ENCODE assay signal across 14 cellular contexts in the genomic region with DNA sequence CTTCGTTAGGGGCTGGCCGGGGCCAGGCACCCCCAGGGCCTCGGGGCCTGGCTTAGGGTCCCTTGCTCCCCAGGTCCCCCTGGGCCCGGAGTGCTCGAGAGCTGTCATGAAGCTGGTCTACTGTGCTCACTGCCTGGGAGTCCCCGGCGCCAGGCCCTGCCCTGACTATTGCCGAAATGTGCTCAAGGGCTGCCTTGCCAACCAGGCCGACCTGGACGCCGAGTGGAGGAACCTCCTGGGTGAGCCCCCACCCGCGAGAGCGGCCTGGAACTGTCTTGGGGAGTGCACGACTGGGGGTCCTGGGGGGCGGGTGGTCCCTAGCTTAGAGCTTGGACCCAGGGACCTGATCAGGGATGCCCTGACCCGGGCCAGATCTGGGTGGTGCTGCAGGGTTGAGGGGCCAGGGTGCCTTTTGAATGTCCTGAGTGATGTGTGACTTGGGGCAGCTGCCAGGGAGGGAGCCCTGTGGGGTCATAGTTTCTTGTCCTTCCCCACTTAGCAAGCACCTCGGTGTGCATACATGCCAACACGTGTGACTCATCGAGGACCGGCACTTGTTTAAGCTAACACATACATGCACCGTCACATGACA. TPM values are rescaled to one million over a fixed set of nuclear protein-coding genes. Genes with fewer than 3 reads are reported as not detected.
DNase-seq lines count a peak whose midpoint lies in the region; ATAC-seq and TF ChIP-seq lines count a peak whose summit lies in the region.
"Had no signal": no experiment of that assay in that cellular context is flagged by ENCODE, and none has a peak within 500 bp of the region (broad histone marks: within the 10 kb centered on the region; RNA-seq: fewer than 3 reads in every experiment).

No MANE protein-coding gene starts in this region.

- no peaks in the 10 kb centered on the region for H3K36me3 Mint-ChIP-seq in activated CD4-positive, alpha-beta memory T cell treated with anti-CD3 and anti-CD28 coated beads for 36 hours
- no peaks in the 10 kb centered on the region for H3K36me3 Mint-ChIP-seq in activated CD4-positive, alpha-beta memory T cell treated with anti-CD3 and anti-CD28 coated beads, Interleukin-2, amount 10 ng/mL, durations not matched to agents 7 days and 5 days (ENCODE audit: low read depth)
- H3K36me3 Mint-ChIP-seq in mesothelial cell of epicardium (peaks cover 7% of the 10 kb centered on the region), endothelial cell (ENCODE audit: low read depth, unreplicated experiment) (no peaks in the 10 kb centered on the region)
- H3K36me3 Mint-ChIP-seq: memory B cell had no signal

- H3K27me3 ChIP-seq in dorsolateral prefrontal cortex (no peaks in the 10 kb centered on the region), tibial artery (no peaks in the 10 kb centered on the region)
- H3K27me3 ChIP-seq: hepatocyte had no signal

- no peak overlapping the region for H3K4me3 Mint-ChIP-seq in activated CD4-positive, alpha-beta memory T cell treated with anti-CD3 and anti-CD28 coated beads for 36 hours
- no peak overlapping the region for H3K4me3 Mint-ChIP-seq in activated CD4-positive, alpha-beta memory T cell treated with anti-CD3 and anti-CD28 coated beads, Interleukin-2, amount 10 ng/mL, durations not matched to agents 7 days and 5 days
- no peak overlapping the region for H3K4me3 Mint-ChIP-seq in mesothelial cell of epicardium
- H3K4me3 Mint-ChIP-seq in endothelial cell (ENCODE audit: unreplicated experiment): no peak overlapping the region
- H3K4me3 Mint-ChIP-seq: brain, memory B cell had no signal

- no peak overlapping the region for H3K4me3 ChIP-seq in dorsolateral prefrontal cortex
- H3K4me3 ChIP-seq in tibial artery: no peak overlapping the region
- H3K4me3 ChIP-seq: hepatocyte had no signal

- CTCF ChIA-PET in activated CD4-positive, alpha-beta memory T cell treated with anti-CD3 and anti-CD28 coated beads for 36 hours (lab: Charles Lee): no interaction called here
- CTCF ChIA-PET in activated CD4-positive, alpha-beta memory T cell treated with anti-CD3 and anti-CD28 coated beads, Interleukin-2, amount 10 ng/mL, durations not matched to agents 7 days and 5 days (lab: Charles Lee): no interaction called here

- DNase-seq in activated CD4-positive, alpha-beta memory T cell treated with anti-CD3 and anti-CD28 coated beads for 36 hours: peak; percentile 5
- no peak for DNase-seq in activated CD4-positive, alpha-beta memory T cell treated with anti-CD3 and anti-CD28 coated beads, Interleukin-2, amount 10 ng/mL, durations not matched to agents 7 days and 5 days
- peak in 6 of 10 donors; percentile 10 to 38 (median 21) for DNase-seq in dorsolateral prefrontal cortex
- DNase-seq in mesothelial cell of epicardium (ENCODE audit: low spot score in 2 of 2, unreplicated experiment in 2 of 2): peak; percentile 11 to 34
- peak; percentile 14 to 67 for DNase-seq in tibial artery
- no peak for DNase-seq in A172 (ENCODE audit: low spot score)
- no peak for DNase-seq in endothelial cell (ENCODE audit: low spot score)
- DNase-seq: NCI-H1417, NCI-H69, SIG-M5 had no signal

- no peaks in the 10 kb centered on the region for H3K9me3 Mint-ChIP-seq in activated CD4-positive, alpha-beta memory T cell treated with anti-CD3 and anti-CD28 coated beads for 36 hours
- no peaks in the 10 kb centered on the region for H3K9me3 Mint-ChIP-seq in activated CD4-positive, alpha-beta memory T cell treated with anti-CD3 and anti-CD28 coated beads, Interleukin-2, amount 10 ng/mL, durations not matched to agents 7 days and 5 days
- H3K9me3 Mint-ChIP-seq in mesothelial cell of epicardium (no peaks in the 10 kb centered on the region), endothelial cell (ENCODE audit: unreplicated experiment) (no peaks in the 10 kb centered on the region)
- H3K9me3 Mint-ChIP-seq: brain, memory B cell had no signal

- no peaks in the 10 kb centered on the region for H3K27me3 Mint-ChIP-seq in activated CD4-positive, alpha-beta memory T cell treated with anti-CD3 and anti-CD28 coated beads for 36 hours
- no peaks in the 10 kb centered on the region for H3K27me3 Mint-ChIP-seq in activated CD4-positive, alpha-beta memory T cell treated with anti-CD3 and anti-CD28 coated beads, Interleukin-2, amount 10 ng/mL, durations not matched to agents 7 days and 5 days
- H3K27me3 Mint-ChIP-seq in mesothelial cell of epicardium (ENCODE audit: low read depth) (no peaks in the 10 kb centered on the region), endothelial cell (ENCODE audit: unreplicated experiment) (peaks cover 7% of the 10 kb centered on the region)
- H3K27me3 Mint-ChIP-seq: brain had no signal

- H3K9me3 ChIP-seq in tibial artery: no peaks in the 10 kb centered on the region

- peak overlapping the region in 2 of 59 donors; percentile 26 to 28 for H3K27ac ChIP-seq in dorsolateral prefrontal cortex
- H3K27ac ChIP-seq in tibial artery: no peak overlapping the region
- H3K27ac ChIP-seq: hepatocyte had no signal

- TF ChIP-seq CTCF in dorsolateral prefrontal cortex (IDR thresholded peaks at IDR 0.05 in 54 of 56, conservative IDR thresholded peaks at IDR 0.05 in 2 of 56; ENCODE audit: low read depth in 1 of 56, partially characterized antibody in 56 of 56): no peak
- no peak for TF ChIP-seq CTCF in mesothelial cell of epicardium (IDR thresholded peaks at IDR 0.05; ENCODE audit: unreplicated experiment)
- no peak for TF ChIP-seq CTCF in tibial artery (IDR thresholded peaks at IDR 0.05)
- TF ChIP-seq CTCF in endothelial cell (IDR thresholded peaks at IDR 0.05; ENCODE audit: unreplicated experiment): no peak

- no peaks in the 10 kb centered on the region for H3K4me1 ChIP-seq in tibial artery

- ATAC-seq in GM18870 (IDR thresholded peaks at IDR 0.05; ENCODE audit: unreplicated experiment): no peak

- intact Hi-C loops in activated CD4-positive, alpha-beta memory T cell treated with anti-CD3 and anti-CD28 coated beads for 36 hours (cut with micrococcal nuclease): no loop called here
- intact Hi-C loops in dorsolateral prefrontal cortex (cut with DNase I): no loop called here
- intact Hi-C loops in tibial artery (cut with DNase I; ENCODE audit: low total_unique reads): no loop called here

- POLR2A ChIA-PET in activated CD4-positive, alpha-beta memory T cell treated with anti-CD3 and anti-CD28 coated beads for 36 hours (lab: Charles Lee): no interaction called here
- POLR2A ChIA-PET in activated CD4-positive, alpha-beta memory T cell treated with anti-CD3 and anti-CD28 coated beads, Interleukin-2, amount 10 ng/mL, durations not matched to agents 7 days and 5 days (lab: Charles Lee): no interaction called here

- peaks cover 6 to 83% (median 46%) of the 10 kb centered on the region in 3 donors for H3K36me3 ChIP-seq in tibial artery

- H3K27ac Mint-ChIP-seq in activated CD4-positive, alpha-beta memory T cell treated with anti-CD3 and anti-CD28 coated beads for 36 hours: no peak overlapping the region
- no peak overlapping the region for H3K27ac Mint-ChIP-seq in activated CD4-positive, alpha-beta memory T cell treated with anti-CD3 and anti-CD28 coated beads, Interleukin-2, amount 10 ng/mL, durations not matched to agents 7 days and 5 days
- H3K27ac Mint-ChIP-seq in mesothelial cell of epicardium (no peak overlapping the region), endothelial cell (ENCODE audit: unreplicated experiment) (no peak overlapping the region)
- H3K27ac Mint-ChIP-seq: memory B cell had no signal

- no peaks in the 10 kb centered on the region for H3K4me1 Mint-ChIP-seq in activated CD4-positive, alpha-beta memory T cell treated with anti-CD3 and anti-CD28 coated beads for 36 hours (ENCODE audit: low read depth)
- no peaks in the 10 kb centered on the region for H3K4me1 Mint-ChIP-seq in activated CD4-positive, alpha-beta memory T cell treated with anti-CD3 and anti-CD28 coated beads, Interleukin-2, amount 10 ng/mL, durations not matched to agents 7 days and 5 days
- H3K4me1 Mint-ChIP-seq in mesothelial cell of epicardium (peaks cover 4% of the 10 kb centered on the region), endothelial cell (ENCODE audit: unreplicated experiment) (no peaks in the 10 kb centered on the region)
- H3K4me1 Mint-ChIP-seq: memory B cell had no signal

RNA-seq across cellular contexts. Expression of a gene that starts 27.9 kb away (rescaled TPM):
- 1 to 10 TPM; 4.7 to 4.9 TPM for total RNA-seq in activated CD4-positive, alpha-beta memory T cell treated with anti-CD3 and anti-CD28 coated beads for 36 hours
- total RNA-seq in activated CD4-positive, alpha-beta memory T cell treated with anti-CD3 and anti-CD28 coated beads, Interleukin-2, amount 10 ng/mL, durations not matched to agents 7 days and 5 days: 1 to 10 TPM; 5.8 to 7.9 TPM
- 100 to 1,000 TPM in 94 of 120 experiments, 10 to 100 TPM in 26; 67.1 to 206 (median 116) TPM for total RNA-seq in dorsolateral prefrontal cortex
- total RNA-seq in mesothelial cell of epicardium: 86.1 to 89.7 TPM (median 88.0 TPM) in 3 replicates
- 182 and 198 TPM in 2 replicates for total RNA-seq in A172 (2014; rRNA removed; shearing (Covaris generic))
- total RNA-seq in endothelial cell (ENCODE audit: unreplicated experiment): 4.5 TPM

Comparison
In these comparisons a context has a peak if more than half of its experiments do, and no peak if none do; other contexts are left out.
1. DNase-seq: peak in activated CD4-positive, alpha-beta memory T cell treated with anti-CD3 and anti-CD28 coated beads for 36 hours (single experiment), dorsolateral prefrontal cortex (6 of 10), mesothelial cell of epicardium (2 of 2) and tibial artery (2 of 2); none in activated CD4-positive, alpha-beta memory T cell treated with anti-CD3 and anti-CD28 coated beads, Interleukin-2, amount 10 ng/mL, durations not matched to agents 7 days and 5 days (single experiment), A172 (single experiment) and endothelial cell (single experiment).